Comparison of ENCODE assay signal across 8 cellular contexts in the genomic region with DNA sequence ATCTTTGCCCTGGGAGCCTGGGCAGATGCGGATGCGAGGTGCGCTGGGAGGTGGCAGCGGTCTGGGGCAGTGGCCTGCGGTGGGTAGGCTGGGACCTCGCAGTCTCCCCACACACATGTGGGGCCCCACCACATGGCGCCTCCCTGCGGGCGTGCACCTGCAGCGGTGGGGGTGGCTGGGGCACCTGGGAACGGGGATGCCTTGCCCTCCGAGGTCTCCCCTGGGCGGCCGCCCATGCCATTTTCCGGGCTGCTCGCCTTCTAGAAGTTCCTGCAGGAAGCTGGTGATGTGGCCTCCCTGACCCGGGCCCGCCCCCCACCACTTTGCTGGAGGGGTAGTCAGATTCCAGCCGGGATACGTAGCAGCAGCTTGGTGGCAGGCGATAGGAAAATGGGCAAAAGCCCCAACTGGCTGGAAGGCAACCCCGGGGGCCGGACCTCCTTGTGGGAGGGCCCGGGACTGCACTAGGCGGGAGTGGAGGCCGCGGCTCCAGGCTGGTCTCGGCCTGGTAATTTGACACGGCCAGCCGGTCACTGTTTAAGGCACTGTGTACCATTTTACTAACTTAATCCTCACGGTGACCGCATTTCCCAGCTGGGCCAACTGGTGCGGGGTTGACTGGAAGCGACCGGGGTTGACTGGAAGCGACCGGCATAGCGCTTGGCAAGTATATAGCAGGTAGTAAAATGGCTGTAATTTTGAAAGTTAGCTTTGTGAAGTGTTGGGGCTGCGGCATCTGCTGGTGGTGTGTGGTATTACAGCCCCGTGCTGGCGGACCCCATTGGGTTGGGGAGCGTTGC. TPM values are rescaled to one million over a fixed set of nuclear protein-coding genes. Genes with fewer than 3 reads are reported as not detected.
DNase-seq lines count a peak whose midpoint lies in the region; ATAC-seq, FAIRE-seq and TF ChIP-seq lines count a peak whose summit lies in the region.

No MANE protein-coding gene starts in this region.

- no peaks in the 10 kb centered on the region for H3K9me3 Mint-ChIP-seq in stimulated activated effector memory CD8-positive, alpha-beta T cell treated with anti-CD3 and anti-CD28 coated beads, Interleukin-12 subunit alpha, Interleukin-12 subunit beta, amount 100 ng/mL, for 72 hours

- no peaks in the 10 kb centered on the region for H3K27me3 ChIP-seq in ascending aorta

- intact Hi-C loops in ascending aorta (cut with DNase I) = loop anchor here (10.0 kb wide), 2 partner anchors 81 to 231 kb away; no protein-coding TSS in a partner anchor
- intact Hi-C loops in kidney (cut with DNase I) = no loop called here

- DNase-seq in ACHN (peak; percentile 87), GM12891 (ENCODE audit: insufficient read length, low spot score) (peak; percentile 51), NCI-H774 (lab: John Stamatoyannopoulos, UW) (peak; percentile 44), ascending aorta (ENCODE audit: low spot score in 2 of 2) (no peak), kidney (peak; percentile 81), activated gamma-delta T cell (lab: John Stamatoyannopoulos, UW) (no peak)
- peak in 1 of 2 donors; percentile 75 for DNase-seq in stimulated activated effector memory CD8-positive, alpha-beta T cell treated with anti-CD3 and anti-CD28 coated beads, Interleukin-12 subunit alpha, Interleukin-12 subunit beta, amount 100 ng/mL, for 72 hours (ENCODE audit: low spot score in 2 of 2)

- in situ Hi-C loops in ACHN (cut with HindIII; ENCODE audit: low pct_ligation_motif_present, low pct_unique_long_range_greater_than_20kb, low sequenced_read_pairs) = no loop called here

- peak; percentile 28 for ATAC-seq in stimulated activated effector memory CD8-positive, alpha-beta T cell treated with anti-CD3 and anti-CD28 coated beads, Interleukin-12 subunit alpha, Interleukin-12 subunit beta, amount 100 ng/mL, for 72 hours
- no peak for ATAC-seq in HG03565 (IDR thresholded peaks at IDR 0.05; ENCODE audit: unreplicated experiment)

- H3K27ac ChIP-seq in ascending aorta (no peak overlapping the region), kidney (ENCODE audit: low read depth in 2 of 2, low read length in 2 of 2) (peak overlapping the region; percentile 11 to 25)

- no peaks in the 10 kb centered on the region for H3K4me1 Mint-ChIP-seq in stimulated activated effector memory CD8-positive, alpha-beta T cell treated with anti-CD3 and anti-CD28 coated beads, Interleukin-12 subunit alpha, Interleukin-12 subunit beta, amount 100 ng/mL, for 72 hours

- TF ChIP-seq POLR2A in GM12891 (IDR thresholded peaks at IDR 0.05; ENCODE audit: low read depth, low read length) = no peak

- H3K4me1 ChIP-seq in ascending aorta (no peaks in the 10 kb centered on the region), kidney (ENCODE audit: control insufficient read depth in 1 of 2, insufficient read depth in 1 of 2, low read depth in 1 of 2, low read length in 2 of 2) (no peaks in the 10 kb centered on the region)

- FAIRE-seq in GM12891 (lab: Jason Lieb, UNC) = peak; percentile 45
- FAIRE-seq in kidney (lab: Jason Lieb, UNC) = no peak

- no peak overlapping the region for H3K4me3 Mint-ChIP-seq in stimulated activated effector memory CD8-positive, alpha-beta T cell treated with anti-CD3 and anti-CD28 coated beads, Interleukin-12 subunit alpha, Interleukin-12 subunit beta, amount 100 ng/mL, for 72 hours

- no peaks in the 10 kb centered on the region for H3K36me3 Mint-ChIP-seq in stimulated activated effector memory CD8-positive, alpha-beta T cell treated with anti-CD3 and anti-CD28 coated beads, Interleukin-12 subunit alpha, Interleukin-12 subunit beta, amount 100 ng/mL, for 72 hours

- H3K9ac ChIP-seq in kidney (ENCODE audit: low read length in 2 of 2) = no peak overlapping the region

- H3K4me3 ChIP-seq in ascending aorta (peak overlapping the region in 1 of 2 donors; percentile 52), kidney (ENCODE audit: low read length in 2 of 2) (peak overlapping the region in 1 of 2 donors; percentile 37)

- no peaks in the 10 kb centered on the region for H3K36me3 ChIP-seq in ascending aorta
- no peaks in the 10 kb centered on the region for H3K36me3 ChIP-seq in kidney (ENCODE audit: control insufficient read depth in 1 of 2, insufficient read depth in 2 of 2, low read length in 2 of 2)

- peak; percentile 73 to 83 (median 75) for TF ChIP-seq CTCF in ascending aorta (IDR thresholded peaks at IDR 0.05)
- peak; percentile 87 for TF ChIP-seq CTCF in kidney (IDR thresholded peaks at IDR 0.05; ENCODE audit: borderline replicate concordance, extremely low read depth, insufficient read depth)

- H3K9me3 ChIP-seq in ascending aorta (no peaks in the 10 kb centered on the region), kidney (ENCODE audit: control insufficient read depth in 1 of 2, low read length in 2 of 2) (no peaks in the 10 kb centered on the region)

- no peak overlapping the region for H3K27ac Mint-ChIP-seq in stimulated activated effector memory CD8-positive, alpha-beta T cell treated with anti-CD3 and anti-CD28 coated beads, Interleukin-12 subunit alpha, Interleukin-12 subunit beta, amount 100 ng/mL, for 72 hours

TF ChIP-seq in GM12891, 5 proteins besides CTCF, POLR2A, EP300 and RAD21:
- no peak for TF ChIP-seq PAX5 (IDR thresholded peaks at IDR 0.05; ENCODE audit: insufficient read depth, low read length, severe bottlenecking)
- no peak for TF ChIP-seq SPI1 (IDR thresholded peaks at IDR 0.05; ENCODE audit: low read depth, low read length)
- TF ChIP-seq POLR2AphosphoS5 (IDR thresholded peaks at IDR 0.05; ENCODE audit: low read depth, low read length) = no peak

RNA-seq across cellular contexts. Expression of a gene that starts 38.5 kb away (rescaled TPM):
- 6.8 TPM for polyA plus RNA-seq in GM12891 (2012; ENCODE audit: low read depth, missing spikeins)
- total RNA-seq in ascending aorta (not detected), kidney (1.3 TPM)
- 1.5 TPM for polyA plus RNA-seq in kidney (ENCODE audit: insufficient read depth, low read depth, low replicate concordance)

Comparison
In these comparisons a context has a peak if more than half of its experiments do, and no peak if none do; other contexts are left out.
1. DNase-seq: peak in ACHN (single experiment), GM12891 (single experiment), NCI-H774 (single experiment) and kidney (single experiment); none in ascending aorta (0 of 2) and activated gamma-delta T cell (single experiment).
2. H3K27ac ChIP-seq: peak in kidney (2 of 2); none in ascending aorta (0 of 2).